In genomic region chr3:19765954-19766353, GRCh38 we compare ENCODE assay signal across 28 cellular contexts.
"Had no signal": no experiment of that assay in that cellular context is flagged by ENCODE, and none has a peak within 500 bp of the region (broad histone marks: within the 10 kb centered on the region; RNA-seq: fewer than 3 reads in every experiment).

No MANE protein-coding gene starts in this region.

- H3K4me3 ChIP-seq: neural progenitor cell, ovary, psoas muscle, right lobe of liver, sigmoid colon, stomach, thoracic aorta, thyroid gland, transverse colon, upper lobe of right lung, uterus had no signal

- H2AFZ ChIP-seq: neural progenitor cell, parathyroid adenoma had no signal

- H3K36me3 ChIP-seq: neural progenitor cell, ovary, right lobe of liver, sigmoid colon, stomach, thoracic aorta, thyroid gland, transverse colon, upper lobe of right lung, uterus had no signal

- H3K79me2 ChIP-seq: parathyroid adenoma had no signal

- ATAC-seq: natural killer cell; psoas muscle; right cardiac atrium; right lobe of liver; stimulated activated effector memory CD8-positive, alpha-beta T cell treated with anti-CD3 and anti-CD28 coated beads, Interleukin-12 subunit alpha, Interleukin-12 subunit beta, amount 100 ng/mL, for 72 hours; stimulated activated naive B cell treated with anti-CD40 and anti-IgM and Interleukin-4, amounts not matched to agents 10 μg/mL and 1 μg/mL and 100 μg/mL, for 72 hours; upper lobe of right lung had no signal

- H3K9me3 ChIP-seq: ovary, psoas muscle, right lobe of liver, sigmoid colon, stomach, thoracic aorta, thyroid gland, transverse colon, upper lobe of right lung, uterus had no signal

- H3K4me1 Mint-ChIP-seq: natural killer cell; nephron; neural progenitor cell; stimulated activated effector memory CD8-positive, alpha-beta T cell treated with anti-CD3 and anti-CD28 coated beads, Interleukin-12 subunit alpha, Interleukin-12 subunit beta, amount 100 ng/mL, for 72 hours; stimulated activated naive B cell treated with anti-CD40 and anti-IgM and Interleukin-4, amounts not matched to agents 10 μg/mL and 1 μg/mL and 100 μg/mL, for 72 hours had no signal

- H3K27ac Mint-ChIP-seq: natural killer cell; nephron; neural progenitor cell; progenitor cell of endocrine pancreas; stimulated activated effector memory CD8-positive, alpha-beta T cell treated with anti-CD3 and anti-CD28 coated beads, Interleukin-12 subunit alpha, Interleukin-12 subunit beta, amount 100 ng/mL, for 72 hours; stimulated activated naive B cell treated with anti-CD40 and anti-IgM and Interleukin-4, amounts not matched to agents 10 μg/mL and 1 μg/mL and 100 μg/mL, for 72 hours; stimulated activated naive CD8-positive, alpha-beta T cell treated with anti-CD3 and anti-CD28 coated beads, Interleukin-15, Interleukin-2, amounts not matched to agents 100 ng/mL and 50 ng/mL, for 24 hours; type B pancreatic cell had no signal

- H3K9me3 Mint-ChIP-seq: nephron; neural progenitor cell; stimulated activated effector memory CD8-positive, alpha-beta T cell treated with anti-CD3 and anti-CD28 coated beads, Interleukin-12 subunit alpha, Interleukin-12 subunit beta, amount 100 ng/mL, for 72 hours; stimulated activated naive CD8-positive, alpha-beta T cell treated with anti-CD3 and anti-CD28 coated beads, Interleukin-15, Interleukin-2, amounts not matched to agents 100 ng/mL and 50 ng/mL, for 24 hours; type B pancreatic cell had no signal

- H3K27me3 ChIP-seq: neural progenitor cell, ovary, right lobe of liver, sigmoid colon, stomach, thyroid gland, transverse colon, upper lobe of right lung, uterus had no signal

- H3K4me2 ChIP-seq: neural progenitor cell had no signal

- H3K4me1 ChIP-seq: neural progenitor cell, parathyroid adenoma, psoas muscle, right lobe of liver, sigmoid colon, stomach, thyroid gland, transverse colon, upper lobe of right lung, uterus had no signal

- H3K36me3 Mint-ChIP-seq: natural killer cell; neural progenitor cell; stimulated activated effector memory CD8-positive, alpha-beta T cell treated with anti-CD3 and anti-CD28 coated beads, Interleukin-12 subunit alpha, Interleukin-12 subunit beta, amount 100 ng/mL, for 72 hours; type B pancreatic cell had no signal

- DNase-seq: natural killer cell; occipital lobe; ovary; posterior cingulate gyrus; psoas muscle; right cardiac atrium; right lobe of liver; sigmoid colon; small intestine; stimulated activated CD4-positive, alpha-beta T cell treated with anti-CD3 and anti-CD28 coated beads, Interleukin-15, amount 100 ng/mL, for 24 hours; stimulated activated CD4-positive, alpha-beta T cell treated with anti-CD3 and anti-CD28 coated beads, Interleukin-2, amount 100 ng/mL, for 24 hours; stimulated activated CD4-positive, alpha-beta T cell treated with anti-CD3 and anti-CD28 coated beads, Interleukin-2, amount 100 ng/mL, for 48 hours; stimulated activated CD4-positive, alpha-beta T cell treated with anti-CD3 and anti-CD28 coated beads, Interleukin-4, amount 100 ng/mL, for 24 hours; stimulated activated naive B cell treated with anti-CD40 and anti-IgM and Interleukin-4, amounts not matched to agents 10 μg/mL and 1 μg/mL and 100 μg/mL, for 72 hours; stimulated activated naive CD4-positive, alpha-beta T cell treated with Interleukin-2 at 50 U/mL for 16 hours; stomach; thyroid gland; transverse colon; upper lobe of right lung; uterus had no signal

- H3K27ac ChIP-seq: neural progenitor cell, ovary, parathyroid adenoma, psoas muscle, right lobe of liver, sigmoid colon, stomach, thoracic aorta, thyroid gland, transverse colon, upper lobe of right lung, uterus had no signal

- H3K27me3 Mint-ChIP-seq: progenitor cell of endocrine pancreas; stimulated activated naive CD8-positive, alpha-beta T cell treated with anti-CD3 and anti-CD28 coated beads, Interleukin-15, Interleukin-2, amounts not matched to agents 100 ng/mL and 50 ng/mL, for 24 hours; type B pancreatic cell had no signal

- H3K4me3 Mint-ChIP-seq: natural killer cell; nephron; neural progenitor cell; stimulated activated effector memory CD8-positive, alpha-beta T cell treated with anti-CD3 and anti-CD28 coated beads, Interleukin-12 subunit alpha, Interleukin-12 subunit beta, amount 100 ng/mL, for 72 hours; stimulated activated naive B cell treated with anti-CD40 and anti-IgM and Interleukin-4, amounts not matched to agents 10 μg/mL and 1 μg/mL and 100 μg/mL, for 72 hours; stimulated activated naive CD8-positive, alpha-beta T cell treated with anti-CD3 and anti-CD28 coated beads, Interleukin-15, Interleukin-2, amounts not matched to agents 100 ng/mL and 50 ng/mL, for 24 hours; type B pancreatic cell had no signal
